In the genomic region with DNA sequence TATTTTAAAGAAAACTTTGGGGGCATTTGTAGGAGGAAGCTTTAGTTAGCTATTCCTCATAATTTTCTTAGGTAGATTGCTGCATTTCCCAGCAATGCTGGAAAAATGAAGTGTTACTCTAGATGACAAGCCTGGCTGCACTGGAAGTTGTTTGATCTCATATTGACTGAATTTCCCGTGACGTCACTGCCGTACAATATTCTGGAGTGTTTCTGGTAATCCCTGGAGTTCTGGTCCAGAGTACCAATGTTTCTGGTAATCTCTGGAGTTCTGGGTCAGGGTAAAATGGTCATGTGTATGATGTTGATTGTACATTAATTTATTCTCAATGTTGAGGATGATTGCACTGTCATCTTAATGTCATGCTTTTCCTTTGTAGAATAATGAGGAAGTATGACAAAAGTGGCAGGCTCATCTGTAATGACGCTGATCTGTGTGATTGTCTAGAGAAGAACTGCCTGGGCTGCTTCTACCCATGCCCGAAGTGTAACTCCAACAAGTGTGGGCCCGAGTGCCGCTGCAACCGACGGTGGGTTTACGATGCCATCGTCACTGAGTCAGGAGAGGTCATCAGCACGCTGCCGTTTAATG, we compare ENCODE assay signal across 25 cellular contexts. TPM values are rescaled to one million over a fixed set of nuclear protein-coding genes. Genes with fewer than 3 reads are reported as not detected.
"Had no signal": no experiment of that assay in that cellular context is flagged by ENCODE, and none has a peak within 500 bp of the region (broad histone marks: within the 10 kb centered on the region; RNA-seq: fewer than 3 reads in every experiment).

No MANE protein-coding gene starts in this region.

- H3K4me1 ChIP-seq: psoas muscle, sigmoid colon, stomach, transverse colon had no signal

- H3K36me3 ChIP-seq: neutrophil, sigmoid colon, stomach, thoracic aorta, transverse colon had no signal

- H3K27ac Mint-ChIP-seq: endodermal cell; naive thymus-derived CD4-positive, alpha-beta T cell; nephron progenitor cell had no signal

- H3K9me3 Mint-ChIP-seq: endodermal cell, nephron progenitor cell had no signal

- H3K27ac ChIP-seq: coronary artery, neutrophil, psoas muscle, sigmoid colon, skin epidermis, stomach, thoracic aorta, transverse colon had no signal

- H3K4me1 Mint-ChIP-seq: endodermal cell; naive thymus-derived CD4-positive, alpha-beta T cell; nephron progenitor cell had no signal

- DNase-seq: effector CD4-positive, alpha-beta T cell; endodermal cell; foreskin melanocyte; hippocampal formation; left colon; naive thymus-derived CD4-positive, alpha-beta T cell; nephron progenitor cell; psoas muscle; sigmoid colon; stimulated activated CD4-positive, alpha-beta T cell treated with anti-CD3 and anti-CD28 coated beads, Interleukin-2, amount 100 ng/mL, for 24 hours; stimulated activated CD4-positive, alpha-beta T cell treated with anti-CD3 and anti-CD28 coated beads, Interleukin-4, amount 100 ng/mL, for 4 hours; stimulated activated naive CD4-positive, alpha-beta T cell; stomach; substantia nigra; transverse colon had no signal

- H3K27me3 ChIP-seq: neutrophil, sigmoid colon had no signal

- H3K9me3 ChIP-seq: neutrophil, psoas muscle, sigmoid colon, stomach, thoracic aorta, transverse colon had no signal

- H3K4me3 Mint-ChIP-seq: endodermal cell; naive thymus-derived CD4-positive, alpha-beta T cell; nephron progenitor cell had no signal

- H3K36me3 Mint-ChIP-seq: naive thymus-derived CD4-positive, alpha-beta T cell had no signal

- H3K4me3 ChIP-seq: coronary artery, psoas muscle, sigmoid colon, skin epidermis, stomach, thoracic aorta, transverse colon had no signal

- ATAC-seq: left colon; naive thymus-derived CD4-positive, alpha-beta T cell; psoas muscle had no signal

RNA-seq across cellular contexts. Expression of a gene that starts 26.2 kb away (rescaled TPM):
- total RNA-seq: endodermal cell; kidney epithelial cell; left colon; liver; mesenteric fat pad; mononuclear cell; naive thymus-derived CD4-positive, alpha-beta T cell; osteoblast; psoas muscle; sigmoid colon; stomach; transverse colon; ureter had no signal
- polyA plus RNA-seq: liver; naive thymus-derived CD4-positive, alpha-beta T cell; stomach had no signal
